In the genomic region with DNA sequence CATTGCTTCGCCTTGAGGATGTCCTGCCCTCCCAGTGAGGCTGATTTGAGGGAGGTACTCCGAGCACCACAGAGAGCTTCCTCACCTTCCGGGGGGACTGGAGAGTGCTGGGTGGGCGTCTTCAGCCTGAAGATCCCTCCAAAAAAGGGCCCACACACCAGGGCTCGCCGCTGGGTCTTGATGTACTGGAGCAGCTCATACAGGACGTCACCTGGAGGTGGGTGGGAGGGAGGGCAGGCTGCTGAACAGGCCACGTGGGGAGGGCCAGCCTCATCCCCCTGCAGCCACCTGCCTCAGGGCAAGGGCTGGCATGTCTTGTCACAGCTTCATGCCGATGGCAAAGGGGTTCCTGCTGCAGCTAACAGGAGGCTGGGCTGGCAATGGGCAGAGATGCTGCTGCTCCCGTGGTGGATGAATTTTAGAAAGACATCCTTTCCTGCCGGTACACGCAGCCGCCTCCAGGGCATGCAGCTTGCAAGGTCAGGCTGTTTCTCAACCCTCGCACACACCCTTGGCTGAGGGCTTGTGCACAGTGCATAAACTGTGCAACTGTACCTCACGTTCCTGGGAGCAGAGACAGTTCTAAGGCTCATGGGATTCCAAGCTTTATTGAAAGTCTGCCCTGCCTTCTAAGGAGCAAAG, we compare ENCODE assay signal across 26 cellular contexts. TPM values are rescaled to one million over a fixed set of nuclear protein-coding genes. Genes with fewer than 3 reads are reported as not detected.
DNase-seq lines count a peak whose midpoint lies in the region; ATAC-seq, FAIRE-seq and TF ChIP-seq lines count a peak whose summit lies in the region.
"Had no signal": no experiment of that assay in that cellular context is flagged by ENCODE, and none has a peak within 500 bp of the region (broad histone marks: within the 10 kb centered on the region; RNA-seq: fewer than 3 reads in every experiment).

No MANE protein-coding gene starts in this region.

- DNase-seq in Right ventricle myocardium inferior (ENCODE audit: missing footprints) (no peak), left ventricle myocardium inferior (no peak), NCI-H1105 (lab: John Stamatoyannopoulos, UW) (peak; percentile 41), H1 (ENCODE audit: low read depth in 1 of 2, low spot score in 2 of 2) (no peak), testis (peak; percentile 67), Peyer's patch (no peak)
- DNase-seq in CD8-positive, alpha-beta memory T cell: no peak
- DNase-seq: activated CD8-positive, alpha-beta memory T cell treated with anti-CD3 and anti-CD28 coated beads for 24 hours; activated naive CD8-positive, alpha-beta T cell treated with anti-CD3 and anti-CD28 coated beads, Interleukin-2, amount 50 U/mL, for 24 hours; Caco-2; foreskin melanocyte; NCI-H187 treated with DMSO at 0.1 percent for 48 hours; NCI-H524 treated with DMSO at 0.1 percent for 48 hours; nephron progenitor cell; SHP77 treated with DMSO at 0.1 percent for 48 hours; stimulated activated CD4-positive, alpha-beta T cell treated with anti-CD3 and anti-CD28 coated beads, Interleukin-2, amount 100 ng/mL, for 24 hours; stimulated activated naive CD8-positive, alpha-beta T cell treated with anti-CD3 and anti-CD28 coated beads, Interleukin-15, amount 100 ng/mL, for 72 hours; T-helper 2 cell; upper lobe of left lung; WERI-Rb-1 had no signal

- H3K4me3 ChIP-seq in left ventricle myocardium inferior (no peak overlapping the region), H1 (ENCODE audit: extremely low read depth in 1 of 4, insufficient read depth in 2 of 4, low read depth in 3 of 4, low read length in 4 of 4) (no peak overlapping the region), testis (no peak overlapping the region), Peyer's patch (no peak overlapping the region)
- H3K4me3 ChIP-seq in CD8-positive, alpha-beta memory T cell (ENCODE audit: low read length): no peak overlapping the region
- H3K4me3 ChIP-seq: upper lobe of left lung had no signal

- TF ChIP-seq POLR2A in H1 (IDR thresholded peaks at IDR 0.05; ENCODE audit: control extremely low read depth in 1 of 2, low read depth in 2 of 2, low read length in 2 of 2) (no peak), testis (IDR thresholded peaks at IDR 0.05) (no peak), Peyer's patch (IDR thresholded peaks at IDR 0.05) (no peak)

- H3K23ac ChIP-seq in H1 (ENCODE audit: insufficient read length): no peak overlapping the region

- H3K79me2 ChIP-seq in H1 (ENCODE audit: control insufficient read depth in 1 of 2, insufficient read depth in 2 of 2, low read length in 2 of 2): no peaks in the 10 kb centered on the region

- H3K18ac ChIP-seq in H1 (ENCODE audit: extremely low read depth, low read length): peak overlapping the region; percentile 60; the same call in 1 of the 2 replicates

- WGBS in H1 (ENCODE audit: extremely low coverage in 1 of 2, insufficient coverage in 1 of 2, insufficient read length in 1 of 2, insufficient replicate concordance in 2 of 2, low coverage in 1 of 2, low lambda C conversion rate in 2 of 2, missing lambda C conversion rate in 1 of 2), 2 experiments: 80% methylated on average over 13 of the region's 15 CpGs; no CpG with 5 or more reads in 1 of the 2 experiments
- WGBS in testis, 2 donors: 47 to 70% methylated on average over 11 of the region's 15 CpGs

- H2BK12ac ChIP-seq in H1 (ENCODE audit: low read depth, low read length): peak overlapping the region; percentile 85; the same call in 1 of the 2 replicates

- H3K27ac Mint-ChIP-seq in CD8-positive, alpha-beta memory T cell: no peak overlapping the region
- H3K27ac Mint-ChIP-seq: activated naive CD8-positive, alpha-beta T cell treated with anti-CD3 and anti-CD28 coated beads, Interleukin-2, amount 50 U/mL, for 24 hours; activated T-helper 1 cell treated with anti-CD3 and anti-CD28 coated beads, Interleukin-12 subunit alpha, Interleukin-12 subunit beta, Interleukin-2, Interleukin-4 antibody, amounts not matched to agents 30 ng/mL and 10 ng/mL and 1 ng/mL, durations not matched to agents 14 hours and 24 hours and 36 hours; progenitor cell of endocrine pancreas; stimulated activated naive CD8-positive, alpha-beta T cell treated with anti-CD3 and anti-CD28 coated beads, Interleukin-15, amount 100 ng/mL, for 72 hours had no signal

- no peak overlapping the region for H3K4me3 Mint-ChIP-seq in CD8-positive, alpha-beta memory T cell
- H3K4me3 Mint-ChIP-seq: activated naive CD8-positive, alpha-beta T cell treated with anti-CD3 and anti-CD28 coated beads, Interleukin-2, amount 50 U/mL, for 24 hours; activated T-helper 1 cell treated with anti-CD3 and anti-CD28 coated beads, Interleukin-12 subunit alpha, Interleukin-12 subunit beta, Interleukin-2, Interleukin-4 antibody, amounts not matched to agents 30 ng/mL and 10 ng/mL and 1 ng/mL, durations not matched to agents 14 hours and 24 hours and 36 hours; stimulated activated naive CD8-positive, alpha-beta T cell treated with anti-CD3 and anti-CD28 coated beads, Interleukin-15, amount 100 ng/mL, for 72 hours had no signal

- no peak overlapping the region for H3K56ac ChIP-seq in H1 (replicated peaks; ENCODE audit: insufficient read length, low read depth, low read length)

- H3K36me3 ChIP-seq in left ventricle myocardium inferior (no peaks in the 10 kb centered on the region), H1 (ENCODE audit: control insufficient read depth in 2 of 4, insufficient read depth in 4 of 4, low read length in 3 of 4) (no peaks in the 10 kb centered on the region), testis (ENCODE audit: low read depth, missing control alignments) (no peaks in the 10 kb centered on the region), Peyer's patch (peaks cover 0 to 7% (median 0%) of the 10 kb centered on the region in 3 donors)
- no peaks in the 10 kb centered on the region for H3K36me3 ChIP-seq in CD8-positive, alpha-beta memory T cell (ENCODE audit: insufficient read depth, low read length)
- H3K36me3 ChIP-seq: upper lobe of left lung, WERI-Rb-1 had no signal

- no peaks in the 10 kb centered on the region for H4K20me1 ChIP-seq in H1 (replicated peaks in 1 of 2; ENCODE audit: control insufficient read depth in 1 of 2, insufficient read depth in 2 of 2, low read length in 2 of 2)

- no peak for FAIRE-seq in H1 (lab: Jason Lieb, UNC)

- intact Hi-C loops in Right ventricle myocardium inferior (cut with DNase I) (no loop called here), left ventricle myocardium inferior (cut with micrococcal nuclease) (no loop called here), testis (cut with DNase I; ENCODE audit: low total_unique reads) (no loop called here)

- H3K23me2 ChIP-seq in H1 (ENCODE audit: low read depth, low read length): no peaks in the 10 kb centered on the region; the same call in 1 of the 2 replicates

- no peak for TF ChIP-seq RAD21 in H1 (IDR thresholded peaks at IDR 0.05 in 1 of 2, conservative IDR thresholded peaks at IDR 0.05 in 1 of 2; ENCODE audit: low read depth in 2 of 2, low read length in 2 of 2)

- peak; percentile 44 for ATAC-seq in Right ventricle myocardium inferior
- ATAC-seq in HG02884 (IDR thresholded peaks at IDR 0.05; ENCODE audit: unreplicated experiment): no peak
- ATAC-seq: activated naive CD8-positive, alpha-beta T cell treated with anti-CD3 and anti-CD28 coated beads, Interleukin-2, amount 50 U/mL, for 24 hours; stimulated activated naive CD8-positive, alpha-beta T cell treated with anti-CD3 and anti-CD28 coated beads, Interleukin-15, amount 100 ng/mL, for 72 hours had no signal

- peaks cover 0 to 10% (median 9%) of the 10 kb centered on the region in 3 donors for H3K36me3 Mint-ChIP-seq in CD8-positive, alpha-beta memory T cell

- H3K9me3 Mint-ChIP-seq in CD8-positive, alpha-beta memory T cell: peaks cover 0 to 2% (median 0%) of the 10 kb centered on the region in 5 donors
- H3K9me3 Mint-ChIP-seq: activated naive CD8-positive, alpha-beta T cell treated with anti-CD3 and anti-CD28 coated beads, Interleukin-2, amount 50 U/mL, for 24 hours; activated T-helper 1 cell treated with anti-CD3 and anti-CD28 coated beads, Interleukin-12 subunit alpha, Interleukin-12 subunit beta, Interleukin-2, Interleukin-4 antibody, amounts not matched to agents 30 ng/mL and 10 ng/mL and 1 ng/mL, durations not matched to agents 14 hours and 24 hours and 36 hours; nephron progenitor cell; stimulated activated naive CD8-positive, alpha-beta T cell treated with anti-CD3 and anti-CD28 coated beads, Interleukin-15, amount 100 ng/mL, for 72 hours had no signal

- CTCF ChIA-PET in H1 (lab: Charles Lee; ENCODE audit: partially characterized antibody): interaction anchor here (0.9 to 1.8 kb wide), 7 partner anchors 11 to 71 kb away, joined by 3 to 6 read pairs (median 3); no protein-coding TSS in a partner anchor
- CTCF ChIA-PET in CD8-positive, alpha-beta memory T cell (lab: Charles Lee): interaction anchor here (1.5 kb wide), 1 partner anchor 36 kb away, joined by 3 read pairs; no protein-coding TSS in a partner anchor

- no peak overlapping the region for H4K8ac ChIP-seq in H1 (ENCODE audit: extremely low read depth, insufficient read depth, low read length)

- no peak overlapping the region for H2AFZ ChIP-seq in H1 (ENCODE audit: low read length)

- H3K4ac ChIP-seq in H1 (replicated peaks; ENCODE audit: insufficient read length, low read depth, low read length): no peak overlapping the region

- H3K79me1 ChIP-seq in H1 (ENCODE audit: low read depth, low read length): no peaks in the 10 kb centered on the region

- H3K9ac ChIP-seq in H1 (replicated peaks in 1 of 4; ENCODE audit: extremely low read depth in 1 of 4, low read depth in 3 of 4, low read length in 3 of 4): no peak overlapping the region

- H3K14ac ChIP-seq in H1 (ENCODE audit: insufficient read length): no peak overlapping the region

- TF ChIP-seq EP300 in H1 (IDR thresholded peaks at IDR 0.05; ENCODE audit: borderline replicate concordance in 1 of 2, low read depth in 2 of 2, low read length in 2 of 2): no peak

- POLR2A ChIA-PET in H1 (lab: Charles Lee; ENCODE audit: partially characterized antibody): interaction anchor here (0.7 kb wide), 1 partner anchor 227 kb away, joined by 3 read pairs; no protein-coding TSS in a partner anchor
- POLR2A ChIA-PET in CD8-positive, alpha-beta memory T cell (lab: Charles Lee): no interaction called here

- H2BK15ac ChIP-seq in H1 (ENCODE audit: low read length): peak overlapping the region; percentile 95; the same call in 1 of the 2 replicates

- H3K4me1 Mint-ChIP-seq in CD8-positive, alpha-beta memory T cell: peaks cover 0 to 7% (median 2%) of the 10 kb centered on the region in 3 donors
- H3K4me1 Mint-ChIP-seq: stimulated activated naive CD8-positive, alpha-beta T cell treated with anti-CD3 and anti-CD28 coated beads, Interleukin-15, amount 100 ng/mL, for 72 hours had no signal

- no peak overlapping the region for H4K5ac ChIP-seq in H1 (ENCODE audit: insufficient read length, low read depth, low read length)

- H3K27ac ChIP-seq in left ventricle myocardium inferior (replicated peaks): no peak overlapping the region
- H3K27ac ChIP-seq in H1 (ENCODE audit: low read depth, low read length): no peak overlapping the region
- no peak overlapping the region for H3K27ac ChIP-seq in testis
- no peak overlapping the region for H3K27ac ChIP-seq in CD8-positive, alpha-beta memory T cell (ENCODE audit: low read depth, low read length)
- H3K27ac ChIP-seq in Peyer's patch: no peak overlapping the region
- H3K27ac ChIP-seq: upper lobe of left lung, WERI-Rb-1 had no signal

- TF ChIP-seq CTCF in left ventricle myocardium inferior (IDR thresholded peaks at IDR 0.05; ENCODE audit: borderline replicate concordance) (no peak), H1 (IDR thresholded peaks at IDR 0.05; ENCODE audit: control extremely low read depth in 1 of 3, insufficient read depth in 1 of 3, low read depth in 1 of 3, low read length in 3 of 3) (no peak), testis (IDR thresholded peaks at IDR 0.05) (no peak), Peyer's patch (IDR thresholded peaks at IDR 0.05) (no peak)

- no peak overlapping the region for H2AK5ac ChIP-seq in H1 (ENCODE audit: low read depth, low read length)

- H2BK5ac ChIP-seq in H1 (ENCODE audit: low read depth, low read length): 0 out of 2 replicates have a peak overlapping the region, but pooled peaks have one; percentile 7

- no peaks in the 10 kb centered on the region for H3K27me3 Mint-ChIP-seq in CD8-positive, alpha-beta memory T cell
- H3K27me3 Mint-ChIP-seq: activated naive CD8-positive, alpha-beta T cell treated with anti-CD3 and anti-CD28 coated beads, Interleukin-2, amount 50 U/mL, for 24 hours; stimulated activated naive CD8-positive, alpha-beta T cell treated with anti-CD3 and anti-CD28 coated beads, Interleukin-15, amount 100 ng/mL, for 72 hours had no signal

- H4K91ac ChIP-seq in H1 (replicated peaks; ENCODE audit: insufficient read length, low read length): no peak overlapping the region

- H3K4me1 ChIP-seq in left ventricle myocardium inferior (no peaks in the 10 kb centered on the region), H1 (replicated peaks in 1 of 4; ENCODE audit: control insufficient read depth in 3 of 4, insufficient read depth in 4 of 4, low read length in 3 of 4) (peaks cover 0 to 10% (median 6%) of the 10 kb centered on the region in 4 experiments; a peak in 4 of 7 replicates), testis (peaks cover 10% of the 10 kb centered on the region), Peyer's patch (no peaks in the 10 kb centered on the region)
- H3K4me1 ChIP-seq in CD8-positive, alpha-beta memory T cell (ENCODE audit: insufficient read depth, low read length): no peaks in the 10 kb centered on the region
- H3K4me1 ChIP-seq: Caco-2 had no signal

- no peak overlapping the region for H2BK120ac ChIP-seq in H1 (replicated peaks; ENCODE audit: low read depth, low read length)

- H2BK20ac ChIP-seq in H1 (ENCODE audit: low read length): 0 out of 2 replicates have a peak overlapping the region, but pooled peaks have one; percentile 15

- H3K4me2 ChIP-seq in H1 (ENCODE audit: insufficient read depth in 1 of 2, low read depth in 2 of 2, low read length in 2 of 2): no peak overlapping the region

- H3K27me3 ChIP-seq in left ventricle myocardium inferior (ENCODE audit: low read depth): peaks cover 31% of the 10 kb centered on the region
- H3K27me3 ChIP-seq in H1 (replicated peaks in 1 of 4; ENCODE audit: control insufficient read depth in 3 of 4, extremely low read depth in 1 of 4, insufficient read depth in 3 of 4, low read length in 3 of 4): no peaks in the 10 kb centered on the region
- no peaks in the 10 kb centered on the region for H3K27me3 ChIP-seq in testis
- H3K27me3 ChIP-seq in CD8-positive, alpha-beta memory T cell (ENCODE audit: insufficient read depth, low read length, poor library complexity, severe bottlenecking): no peaks in the 10 kb centered on the region
- no peaks in the 10 kb centered on the region for H3K27me3 ChIP-seq in Peyer's patch
- H3K27me3 ChIP-seq: upper lobe of left lung had no signal

- no peaks in the 10 kb centered on the region for H3K9me3 ChIP-seq in left ventricle myocardium inferior (replicated peaks)
- H3K9me3 ChIP-seq in H1 (ENCODE audit: insufficient read depth in 2 of 2, low read depth in 1 of 2, low read length in 1 of 2): no peaks in the 10 kb centered on the region
- no peaks in the 10 kb centered on the region for H3K9me3 ChIP-seq in testis
- no peaks in the 10 kb centered on the region for H3K9me3 ChIP-seq in CD8-positive, alpha-beta memory T cell (ENCODE audit: low read length)
- H3K9me3 ChIP-seq in Peyer's patch: no peaks in the 10 kb centered on the region
- H3K9me3 ChIP-seq: Caco-2, upper lobe of left lung had no signal

RNA-seq across cellular contexts. Expression of gene ETV7, which starts 14.0 kb away (rescaled TPM):
- total RNA-seq in Right ventricle myocardium inferior (0.38 TPM), left ventricle myocardium inferior (not detected), testis (1 to 10 TPM in 1 of 2 donors, under 1 TPM in 1; 0.68 to 1.3 TPM), Peyer's patch (10 to 100 TPM in 2 of 4 donors, 1 to 10 TPM in 2; 3.3 to 12.1 (median 9.9) TPM)
- total RNA-seq in H1 (2021; fragmentation: NEBNext Ultra II Directional; extraction: Animal tissue kit (Norgen Biotek cat#: 25700)): 0.21 and 0.54 TPM in 2 replicates
- polyA plus RNA-seq in H1 (2011; rRNA removed) (2.4 TPM in 2 replicates), testis (ENCODE audit: insufficient read depth, low read depth, low replicate concordance) (2.2 TPM)
- 2.1 TPM for polyA plus RNA-seq in H1 (2011; cell fraction: cytosol; rRNA removed)
- 2.4 TPM for polyA plus RNA-seq in H1 (2011; cell fraction: nucleus; rRNA removed)
- 1.1 to 2.4 TPM (median 2.0 TPM) in 4 replicates for polyA plus RNA-seq in H1 (2012, experiment 1 of 2)
- polyA plus RNA-seq in H1 (2012, experiment 2 of 2): 2.1 TPM
- 0.49 TPM for polyA plus RNA-seq in H1 (2013, experiment 1 of 2)
- polyA plus RNA-seq in H1 (2013, experiment 2 of 2): 0.61 TPM
- 0.63 and 1.2 TPM in 2 replicates for polyA minus RNA-seq in H1 (2011; rRNA and poly(A)+ RNA removed)
- polyA minus RNA-seq in H1 (2011; cell fraction: cytosol; rRNA and poly(A)+ RNA removed): 1.5 TPM
- polyA minus RNA-seq in H1 (2011; cell fraction: nucleus; rRNA and poly(A)+ RNA removed): 0.60 TPM
- under 1 TPM; 0.61 to 0.78 TPM for total RNA-seq in CD8-positive, alpha-beta memory T cell
- 2.4 TPM for polyA plus RNA-seq in CD8-positive, alpha-beta memory T cell
- total RNA-seq: progenitor cell of endocrine pancreas, skeletal muscle tissue had no signal

RNA-seq across cellular contexts. Expression of gene BNIP5, which starts 36.8 kb away (rescaled TPM):
- not detected for total RNA-seq in Right ventricle myocardium inferior
- total RNA-seq in left ventricle myocardium inferior: not detected
- total RNA-seq in H1 (2021; fragmentation: NEBNext Ultra II Directional; extraction: Animal tissue kit (Norgen Biotek cat#: 25700)): not detected in 2 replicates
- not detected in 2 replicates for polyA plus RNA-seq in H1 (2011; rRNA removed)
- polyA plus RNA-seq in H1 (2011; cell fraction: cytosol; rRNA removed): not detected
- polyA plus RNA-seq in H1 (2011; cell fraction: nucleus; rRNA removed): 0.03 TPM
- 0.05 TPM in 1 of 4 replicates, not detected in the others for polyA plus RNA-seq in H1 (2012, experiment 1 of 2)
- not detected for polyA plus RNA-seq in H1 (2012, experiment 2 of 2)
- not detected for polyA plus RNA-seq in H1 (2013, experiment 1 of 2)
- polyA plus RNA-seq in H1 (2013, experiment 2 of 2): 0.02 TPM
- polyA minus RNA-seq in H1 (2011; rRNA and poly(A)+ RNA removed): 0.20 TPM in 1 of 2 replicates, not detected in the other
- not detected for polyA minus RNA-seq in H1 (2011; cell fraction: cytosol; rRNA and poly(A)+ RNA removed)
- not detected for polyA minus RNA-seq in H1 (2011; cell fraction: nucleus; rRNA and poly(A)+ RNA removed)
- total RNA-seq in testis: under 1 TPM; 0.68 to 0.87 TPM
- polyA plus RNA-seq in testis (ENCODE audit: insufficient read depth, low read depth, low replicate concordance): 0.96 TPM
- not detected for total RNA-seq in CD8-positive, alpha-beta memory T cell
- not detected for polyA plus RNA-seq in CD8-positive, alpha-beta memory T cell
- total RNA-seq in Peyer's patch: 10 to 100 TPM in 3 of 4 donors, 1 to 10 TPM in 1; 9.1 to 35.4 (median 25.3) TPM
- total RNA-seq: activated T-helper 1 cell treated with anti-CD3 and anti-CD28 coated beads, Interleukin-12 subunit alpha, Interleukin-12 subunit beta, Interleukin-2, Interleukin-4 antibody, amounts not matched to agents 30 ng/mL and 10 ng/mL and 1 ng/mL, durations not matched to agents 14 hours and 24 hours and 36 hours; G401; LHCN-M2; skeletal muscle tissue had no signal

Comparison
In these comparisons a context has a peak if more than half of its experiments do, and no peak if none do; other contexts are left out.
1. DNase-seq: peak in NCI-H1105 (single experiment) and testis (single experiment); none in Right ventricle myocardium inferior (single experiment), left ventricle myocardium inferior (single experiment), H1 (0 of 2), CD8-positive, alpha-beta memory T cell (0 of 5) and Peyer's patch (0 of 3).